In genomic region chr1:2226525-2227340, GRCh38 we compare ENCODE assay signal across 8 cellular contexts. TPM values are rescaled to one million over a fixed set of nuclear protein-coding genes. Genes with fewer than 3 reads are reported as not detected.
DNase-seq lines count a peak whose midpoint lies in the region; ATAC-seq and TF ChIP-seq lines count a peak whose summit lies in the region.

No MANE protein-coding gene starts in this region.

- CTCF ChIA-PET in A673 (lab: Charles Lee), result interaction anchor here (0.6 kb wide), 1 partner anchor 473 kb away, joined by 3 read pairs; no protein-coding TSS in a partner anchor

- no peaks in the 10 kb centered on the region for H3K36me3 ChIP-seq in A673 (ENCODE audit: insufficient read depth, low read length, poor library complexity, severe bottlenecking)
- no peaks in the 10 kb centered on the region; the same call in 1 of the 2 replicates for H3K36me3 ChIP-seq in H7 (replicated peaks; ENCODE audit: control insufficient read depth, insufficient read depth, low read length)

- BruUV-seq in A673 (replicated peaks; lab: Mats Ljungman, UMichigan), result no TSS peak

- ATAC-seq in stimulated activated effector memory CD8-positive, alpha-beta T cell treated with anti-CD3 and anti-CD28 coated beads, Interleukin-12 subunit alpha, Interleukin-12 subunit beta, amount 100 ng/mL, for 72 hours, result no peak
- no peak for ATAC-seq in HG03175 (IDR thresholded peaks at IDR 0.05; ENCODE audit: unreplicated experiment)

- H3K4me3 ChIP-seq in A673 (ENCODE audit: low read depth, low read length, poor library complexity, severe bottlenecking) (peak overlapping the region; percentile 58), H7 (ENCODE audit: insufficient read depth, low read depth, low read length) (peak overlapping the region; percentile 88), iPS-11a (ENCODE audit: low read depth, low read length) (peak overlapping the region; percentile 57)

- H3K27me3 Mint-ChIP-seq in activated naive CD8-positive, alpha-beta T cell treated with anti-CD3 and anti-CD28 coated beads for 36 hours, result no peaks in the 10 kb centered on the region

- no peak for TF ChIP-seq CTCF in A673 (conservative IDR thresholded peaks at IDR 0.05; ENCODE audit: low read depth, low read length)

- POLR2A ChIA-PET in A673 (lab: Charles Lee; ENCODE audit: low non-redundant PET), result no interaction called here

- H3K4me1 ChIP-seq in A673 (ENCODE audit: insufficient read depth, low read length, poor library complexity, severe bottlenecking), result peaks cover 14% of the 10 kb centered on the region

- peak overlapping the region; percentile 95 for H3K27ac ChIP-seq in A673 (ENCODE audit: low read depth, low read length, poor library complexity, severe bottlenecking)

- H3K27ac Mint-ChIP-seq in activated naive CD8-positive, alpha-beta T cell treated with anti-CD3 and anti-CD28 coated beads for 36 hours, result peak overlapping the region; percentile 41
- H3K27ac Mint-ChIP-seq in stimulated activated effector memory CD8-positive, alpha-beta T cell treated with anti-CD3 and anti-CD28 coated beads, Interleukin-12 subunit alpha, Interleukin-12 subunit beta, amount 100 ng/mL, for 72 hours, result peak overlapping the region; percentile 87

- H3K4me3 Mint-ChIP-seq in activated naive CD8-positive, alpha-beta T cell treated with anti-CD3 and anti-CD28 coated beads for 36 hours, result peak overlapping the region; percentile 64
- H3K4me3 Mint-ChIP-seq in stimulated activated effector memory CD8-positive, alpha-beta T cell treated with anti-CD3 and anti-CD28 coated beads, Interleukin-12 subunit alpha, Interleukin-12 subunit beta, amount 100 ng/mL, for 72 hours, result peak overlapping the region; percentile 54

- H3K27me3 ChIP-seq in A673 (replicated peaks; ENCODE audit: insufficient read depth, low read depth, low read length, poor library complexity) (no peaks in the 10 kb centered on the region), H7 (ENCODE audit: control insufficient read depth, insufficient read depth, low read length) (peaks cover 1% of the 10 kb centered on the region; the same call in 1 of the 2 replicates)

- no peaks in the 10 kb centered on the region for H3K9me3 Mint-ChIP-seq in activated naive CD8-positive, alpha-beta T cell treated with anti-CD3 and anti-CD28 coated beads for 36 hours
- H3K9me3 Mint-ChIP-seq in stimulated activated effector memory CD8-positive, alpha-beta T cell treated with anti-CD3 and anti-CD28 coated beads, Interleukin-12 subunit alpha, Interleukin-12 subunit beta, amount 100 ng/mL, for 72 hours, result no peaks in the 10 kb centered on the region

- peaks cover 21% of the 10 kb centered on the region for H3K36me3 Mint-ChIP-seq in activated naive CD8-positive, alpha-beta T cell treated with anti-CD3 and anti-CD28 coated beads for 36 hours
- peaks cover 44% of the 10 kb centered on the region for H3K36me3 Mint-ChIP-seq in stimulated activated effector memory CD8-positive, alpha-beta T cell treated with anti-CD3 and anti-CD28 coated beads, Interleukin-12 subunit alpha, Interleukin-12 subunit beta, amount 100 ng/mL, for 72 hours

- intact Hi-C loops in A673 (cut with micrococcal nuclease; ENCODE audit: unreplicated experiment), result no loop called here

- no peak for DNase-seq in A673 (ENCODE audit: low spot score)
- DNase-seq in H7, result peak; percentile 87
- DNase-seq in activated naive CD8-positive, alpha-beta T cell treated with anti-CD3 and anti-CD28 coated beads for 36 hours, result no peak
- no peak for DNase-seq in stimulated activated effector memory CD8-positive, alpha-beta T cell treated with anti-CD3 and anti-CD28 coated beads, Interleukin-12 subunit alpha, Interleukin-12 subunit beta, amount 100 ng/mL, for 72 hours (ENCODE audit: low spot score in 2 of 2)
- no peak for DNase-seq in NCI-H1092 treated with DMSO at 0.1 percent for 48 hours (lab: John Stamatoyannopoulos, UW)
- DNase-seq in 8988T, result no peak

- peaks cover 9% of the 10 kb centered on the region for H3K4me1 Mint-ChIP-seq in activated naive CD8-positive, alpha-beta T cell treated with anti-CD3 and anti-CD28 coated beads for 36 hours
- H3K4me1 Mint-ChIP-seq in stimulated activated effector memory CD8-positive, alpha-beta T cell treated with anti-CD3 and anti-CD28 coated beads, Interleukin-12 subunit alpha, Interleukin-12 subunit beta, amount 100 ng/mL, for 72 hours, result peaks cover 31% of the 10 kb centered on the region

- H3K9me3 ChIP-seq in A673 (ENCODE audit: low read depth, low read length, poor library complexity, severe bottlenecking), result no peaks in the 10 kb centered on the region

RNA-seq across cellular contexts. Expression of gene SKI, which starts 1.4 kb away (rescaled TPM):
- total RNA-seq in A673 (2021), result 84.9 and 88.1 TPM in 2 replicates
- total RNA-seq in H7 (2014; rRNA removed; shearing (Covaris generic)), result 29.2 and 29.9 TPM in 2 replicates
- total RNA-seq in activated naive CD8-positive, alpha-beta T cell treated with anti-CD3 and anti-CD28 coated beads for 36 hours, result 10 to 100 TPM; 25.4 to 27.3 TPM

RNA-seq across cellular contexts. Expression of gene FAAP20, which starts 32.2 kb away (rescaled TPM):
- total RNA-seq in A673 (2021), result 114 and 119 TPM in 2 replicates
- total RNA-seq in H7 (2014; rRNA removed; shearing (Covaris generic)), result 60.5 and 69.9 TPM in 2 replicates
- 10 to 100 TPM; 69.3 to 71.4 TPM for total RNA-seq in activated naive CD8-positive, alpha-beta T cell treated with anti-CD3 and anti-CD28 coated beads for 36 hours
